Comparison of ENCODE assay signal across 9 cellular contexts in the genomic region with DNA sequence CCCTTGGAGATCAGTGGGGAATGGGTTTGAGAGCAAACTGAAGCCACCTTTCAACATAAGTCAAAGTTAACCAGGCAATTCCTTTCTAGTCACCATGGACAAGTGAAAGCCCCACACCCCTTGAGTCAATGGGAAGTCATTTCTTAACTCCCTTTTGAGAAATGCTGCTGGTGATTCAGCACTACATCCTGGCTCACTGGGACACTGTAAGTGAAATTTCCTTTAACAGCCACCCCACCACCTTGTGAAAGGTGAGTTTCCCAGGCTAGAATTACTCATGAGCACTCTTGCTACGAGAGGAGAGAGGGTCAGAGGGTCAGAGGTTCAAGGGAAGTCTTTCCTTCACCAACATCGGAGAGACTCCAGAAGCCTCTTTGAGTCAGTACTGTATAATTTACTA.
A peak's percentile ranks its signal among the peaks of the same experiment; 100 is the strongest.
DNase-seq lines count a peak whose midpoint lies in the region; ATAC-seq and TF ChIP-seq lines count a peak whose summit lies in the region.
"Had no signal": no experiment of that assay in that cellular context is flagged by ENCODE, and none has a peak within 500 bp of the region (broad histone marks: within the 10 kb centered on the region; RNA-seq: fewer than 3 reads in every experiment).

No MANE protein-coding gene starts in this region.

- peaks cover 0 to 2% (median 0%) of the 10 kb centered on the region in 11 donors for H3K9me3 Mint-ChIP-seq in naive thymus-derived CD4-positive, alpha-beta T cell
- H3K9me3 Mint-ChIP-seq in CD8-positive, alpha-beta memory T cell = no peaks in the 10 kb centered on the region
- no peaks in the 10 kb centered on the region for H3K9me3 Mint-ChIP-seq in effector memory CD8-positive, alpha-beta T cell
- H3K9me3 Mint-ChIP-seq: memory B cell had no signal

- POLR2A ChIA-PET in naive thymus-derived CD4-positive, alpha-beta T cell (lab: Charles Lee) = no interaction called here
- POLR2A ChIA-PET in CD8-positive, alpha-beta memory T cell (lab: Charles Lee) = no interaction called here

- no peaks in the 10 kb centered on the region for H3K36me3 Mint-ChIP-seq in naive thymus-derived CD4-positive, alpha-beta T cell
- H3K36me3 Mint-ChIP-seq in CD8-positive, alpha-beta memory T cell = no peaks in the 10 kb centered on the region
- H3K36me3 Mint-ChIP-seq in effector memory CD8-positive, alpha-beta T cell (ENCODE audit: insufficient read depth) = no peaks in the 10 kb centered on the region
- H3K36me3 Mint-ChIP-seq: memory B cell had no signal

- no peaks in the 10 kb centered on the region for H3K9me3 ChIP-seq in naive thymus-derived CD4-positive, alpha-beta T cell (ENCODE audit: control insufficient read depth in 2 of 3, low read length in 3 of 3)
- no peaks in the 10 kb centered on the region for H3K9me3 ChIP-seq in CD8-positive, alpha-beta memory T cell (ENCODE audit: low read length)

- CTCF ChIA-PET in naive thymus-derived CD4-positive, alpha-beta T cell (lab: Charles Lee) = no interaction called here
- CTCF ChIA-PET in CD8-positive, alpha-beta memory T cell (lab: Charles Lee) = no interaction called here

- peaks cover 0 to 3% (median 0%) of the 10 kb centered on the region in 5 donors for H3K27me3 Mint-ChIP-seq in naive thymus-derived CD4-positive, alpha-beta T cell
- peaks cover 0 to 3% of the 10 kb centered on the region in 2 donors for H3K27me3 Mint-ChIP-seq in CD8-positive, alpha-beta memory T cell
- H3K27me3 Mint-ChIP-seq in effector memory CD8-positive, alpha-beta T cell = no peaks in the 10 kb centered on the region
- H3K27me3 Mint-ChIP-seq: memory B cell had no signal

- no peaks in the 10 kb centered on the region for H3K27me3 ChIP-seq in naive thymus-derived CD4-positive, alpha-beta T cell (ENCODE audit: control insufficient read depth in 2 of 2, insufficient read depth in 2 of 2, low read length in 2 of 2)
- no peaks in the 10 kb centered on the region for H3K27me3 ChIP-seq in CD8-positive, alpha-beta memory T cell (ENCODE audit: insufficient read depth, low read length, poor library complexity, severe bottlenecking)

- H3K4me3 Mint-ChIP-seq in naive thymus-derived CD4-positive, alpha-beta T cell = no peak overlapping the region
- H3K4me3 Mint-ChIP-seq in CD8-positive, alpha-beta memory T cell = no peak overlapping the region
- no peak overlapping the region for H3K4me3 Mint-ChIP-seq in effector memory CD8-positive, alpha-beta T cell
- H3K4me3 Mint-ChIP-seq: memory B cell had no signal

- H3K4me3 ChIP-seq in naive thymus-derived CD4-positive, alpha-beta T cell (ENCODE audit: low read length) = no peak overlapping the region
- H3K4me3 ChIP-seq in CD8-positive, alpha-beta memory T cell (ENCODE audit: low read length) = no peak overlapping the region

- intact Hi-C loops in naive thymus-derived CD4-positive, alpha-beta T cell (cut with micrococcal nuclease) = no loop called here

- ATAC-seq in GM18870 (IDR thresholded peaks at IDR 0.05; ENCODE audit: unreplicated experiment) (peak; percentile 80), HG02763 (IDR thresholded peaks at IDR 0.05; ENCODE audit: unreplicated experiment) (peak; percentile 65), SK-N-SH treated with all-trans-retinoic acid at 6 μM for 48 hours (peak; percentile 61)
- ATAC-seq in naive thymus-derived CD4-positive, alpha-beta T cell = peak; percentile 75
- ATAC-seq in effector memory CD8-positive, alpha-beta T cell (replicated peaks) = no peak

- no peaks in the 10 kb centered on the region for H3K4me1 Mint-ChIP-seq in naive thymus-derived CD4-positive, alpha-beta T cell
- no peaks in the 10 kb centered on the region for H3K4me1 Mint-ChIP-seq in CD8-positive, alpha-beta memory T cell
- no peaks in the 10 kb centered on the region for H3K4me1 Mint-ChIP-seq in effector memory CD8-positive, alpha-beta T cell (ENCODE audit: low read depth in 2 of 2)

- no peaks in the 10 kb centered on the region for H3K36me3 ChIP-seq in naive thymus-derived CD4-positive, alpha-beta T cell (ENCODE audit: control insufficient read depth in 2 of 3, insufficient read depth in 3 of 3, low read length in 3 of 3)
- H3K36me3 ChIP-seq in CD8-positive, alpha-beta memory T cell (ENCODE audit: insufficient read depth, low read length) = no peaks in the 10 kb centered on the region

- H3K27ac Mint-ChIP-seq in naive thymus-derived CD4-positive, alpha-beta T cell = no peak overlapping the region
- no peak overlapping the region for H3K27ac Mint-ChIP-seq in CD8-positive, alpha-beta memory T cell
- no peak overlapping the region for H3K27ac Mint-ChIP-seq in effector memory CD8-positive, alpha-beta T cell

- H3K4me1 ChIP-seq in naive thymus-derived CD4-positive, alpha-beta T cell (ENCODE audit: control insufficient read depth in 2 of 2, insufficient read depth in 2 of 2, low read length in 2 of 2) = no peaks in the 10 kb centered on the region
- H3K4me1 ChIP-seq in CD8-positive, alpha-beta memory T cell (ENCODE audit: insufficient read depth, low read length) = no peaks in the 10 kb centered on the region

- no peak for DNase-seq in naive thymus-derived CD4-positive, alpha-beta T cell
- DNase-seq in RPMI8226 = no peak
- no peak for DNase-seq in NCI-H748 treated with DMSO at 0.1 percent for 48 hours (lab: John Stamatoyannopoulos, UW)
- DNase-seq in CD8-positive, alpha-beta memory T cell = no peak
- no peak for DNase-seq in effector memory CD8-positive, alpha-beta T cell

- no peak overlapping the region for H3K27ac ChIP-seq in naive thymus-derived CD4-positive, alpha-beta T cell (ENCODE audit: low read depth, low read length)
- no peak overlapping the region for H3K27ac ChIP-seq in CD8-positive, alpha-beta memory T cell (ENCODE audit: low read depth, low read length)

TF ChIP-seq in SK-N-SH treated with all-trans-retinoic acid at 6 μM for 48 hours, 23 proteins besides CTCF, POLR2A, EP300 and RAD21 (continues in another document):
- no peak for TF ChIP-seq OSR1 (CRISPR knock-in tag; IDR thresholded peaks at IDR 0.05)
- TF ChIP-seq, protein P1, sequence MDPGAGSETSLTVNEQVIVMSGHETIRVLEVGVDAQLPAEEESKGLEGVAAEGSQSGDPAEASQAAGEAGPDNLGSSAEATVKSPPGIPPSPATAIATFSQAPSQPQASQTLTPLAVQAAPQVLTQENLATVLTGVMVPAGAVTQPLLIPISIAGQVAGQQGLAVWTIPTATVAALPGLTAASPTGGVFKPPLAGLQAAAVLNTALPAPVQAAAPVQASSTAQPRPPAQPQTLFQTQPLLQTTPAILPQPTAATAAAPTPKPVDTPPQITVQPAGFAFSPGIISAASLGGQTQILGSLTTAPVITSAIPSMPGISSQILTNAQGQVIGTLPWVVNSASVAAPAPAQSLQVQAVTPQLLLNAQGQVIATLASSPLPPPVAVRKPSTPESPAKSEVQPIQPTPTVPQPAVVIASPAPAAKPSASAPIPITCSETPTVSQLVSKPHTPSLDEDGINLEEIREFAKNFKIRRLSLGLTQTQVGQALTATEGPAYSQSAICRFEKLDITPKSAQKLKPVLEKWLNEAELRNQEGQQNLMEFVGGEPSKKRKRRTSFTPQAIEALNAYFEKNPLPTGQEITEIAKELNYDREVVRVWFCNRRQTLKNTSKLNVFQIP (CRISPR knock-in tag; IDR thresholded peaks at IDR 0.05; ENCODE audit: borderline replicate concordance, low read depth) = no peak
- TF ChIP-seq ISL1 (CRISPR knock-in tag; IDR thresholded peaks at IDR 0.05) = no peak
- no peak for TF ChIP-seq GLIS3 (CRISPR knock-in tag; IDR thresholded peaks at IDR 0.05)
- TF ChIP-seq, protein P2, sequence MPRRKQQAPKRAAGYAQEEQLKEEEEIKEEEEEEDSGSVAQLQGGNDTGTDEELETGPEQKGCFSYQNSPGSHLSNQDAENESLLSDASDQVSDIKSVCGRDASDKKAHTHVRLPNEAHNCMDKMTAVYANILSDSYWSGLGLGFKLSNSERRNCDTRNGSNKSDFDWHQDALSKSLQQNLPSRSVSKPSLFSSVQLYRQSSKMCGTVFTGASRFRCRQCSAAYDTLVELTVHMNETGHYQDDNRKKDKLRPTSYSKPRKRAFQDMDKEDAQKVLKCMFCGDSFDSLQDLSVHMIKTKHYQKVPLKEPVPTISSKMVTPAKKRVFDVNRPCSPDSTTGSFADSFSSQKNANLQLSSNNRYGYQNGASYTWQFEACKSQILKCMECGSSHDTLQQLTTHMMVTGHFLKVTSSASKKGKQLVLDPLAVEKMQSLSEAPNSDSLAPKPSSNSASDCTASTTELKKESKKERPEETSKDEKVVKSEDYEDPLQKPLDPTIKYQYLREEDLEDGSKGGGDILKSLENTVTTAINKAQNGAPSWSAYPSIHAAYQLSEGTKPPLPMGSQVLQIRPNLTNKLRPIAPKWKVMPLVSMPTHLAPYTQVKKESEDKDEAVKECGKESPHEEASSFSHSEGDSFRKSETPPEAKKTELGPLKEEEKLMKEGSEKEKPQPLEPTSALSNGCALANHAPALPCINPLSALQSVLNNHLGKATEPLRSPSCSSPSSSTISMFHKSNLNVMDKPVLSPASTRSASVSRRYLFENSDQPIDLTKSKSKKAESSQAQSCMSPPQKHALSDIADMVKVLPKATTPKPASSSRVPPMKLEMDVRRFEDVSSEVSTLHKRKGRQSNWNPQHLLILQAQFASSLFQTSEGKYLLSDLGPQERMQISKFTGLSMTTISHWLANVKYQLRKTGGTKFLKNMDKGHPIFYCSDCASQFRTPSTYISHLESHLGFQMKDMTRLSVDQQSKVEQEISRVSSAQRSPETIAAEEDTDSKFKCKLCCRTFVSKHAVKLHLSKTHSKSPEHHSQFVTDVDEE (CRISPR knock-in tag; IDR thresholded peaks at IDR 0.05) = no peak
- TF ChIP-seq ZFP3 (CRISPR knock-in tag; IDR thresholded peaks at IDR 0.05) = no peak
- TF ChIP-seq ZC3H10 (CRISPR knock-in tag; IDR thresholded peaks at IDR 0.05) = no peak
- TF ChIP-seq, protein P3, sequence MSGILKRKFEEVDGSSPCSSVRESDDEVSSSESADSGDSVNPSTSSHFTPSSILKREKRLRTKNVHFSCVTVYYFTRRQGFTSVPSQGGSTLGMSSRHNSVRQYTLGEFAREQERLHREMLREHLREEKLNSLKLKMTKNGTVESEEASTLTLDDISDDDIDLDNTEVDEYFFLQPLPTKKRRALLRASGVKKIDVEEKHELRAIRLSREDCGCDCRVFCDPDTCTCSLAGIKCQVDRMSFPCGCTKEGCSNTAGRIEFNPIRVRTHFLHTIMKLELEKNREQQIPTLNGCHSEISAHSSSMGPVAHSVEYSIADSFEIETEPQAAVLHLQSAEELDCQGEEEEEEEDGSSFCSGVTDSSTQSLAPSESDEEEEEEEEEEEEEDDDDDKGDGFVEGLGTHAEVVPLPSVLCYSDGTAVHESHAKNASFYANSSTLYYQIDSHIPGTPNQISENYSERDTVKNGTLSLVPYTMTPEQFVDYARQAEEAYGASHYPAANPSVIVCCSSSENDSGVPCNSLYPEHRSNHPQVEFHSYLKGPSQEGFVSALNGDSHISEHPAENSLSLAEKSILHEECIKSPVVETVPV (CRISPR knock-in tag; IDR thresholded peaks at IDR 0.05) = no peak
- no peak for TF ChIP-seq CSDC2 (CRISPR knock-in tag; IDR thresholded peaks at IDR 0.05)
- TF ChIP-seq ZNF8 (CRISPR knock-in tag; IDR thresholded peaks at IDR 0.05) = no peak
- no peak for TF ChIP-seq ARNTL (CRISPR knock-in tag; IDR thresholded peaks at IDR 0.05; ENCODE audit: borderline replicate concordance, low read depth)
- no peak for TF ChIP-seq RARB (CRISPR knock-in tag; IDR thresholded peaks at IDR 0.05)
- TF ChIP-seq TCF4 (CRISPR knock-in tag; IDR thresholded peaks at IDR 0.05; ENCODE audit: borderline replicate concordance) = no peak
- TF ChIP-seq ZNF70 (CRISPR knock-in tag; IDR thresholded peaks at IDR 0.05) = no peak
